Comparison of ENCODE assay signal across 8 cellular contexts in genomic region chr3:196501316-196502064, GRCh38. TPM values are rescaled to one million over a fixed set of nuclear protein-coding genes. Genes with fewer than 3 reads are reported as not detected.
DNase-seq lines count a peak whose midpoint lies in the region; ATAC-seq, FAIRE-seq and TF ChIP-seq lines count a peak whose summit lies in the region.

No MANE protein-coding gene starts in this region.

- H3K4me1 Mint-ChIP-seq in CD8-positive, alpha-beta memory T cell, result peaks cover 43 to 62% (median 44%) of the 10 kb centered on the region in 3 donors
- H3K4me1 Mint-ChIP-seq in activated T-helper 2 cell treated with anti-CD3 and anti-CD28 coated beads, Interferon-gamma antibody, Interleukin-2, Interleukin-4, amounts not matched to agents 10 μg/mL and 5 μg/mL and 100 μg/mL, durations not matched to agents 14 hours and 24 hours and 36 hours (ENCODE audit: low read depth), result peaks cover 28% of the 10 kb centered on the region

- H3K27me3 ChIP-seq in CD8-positive, alpha-beta memory T cell (ENCODE audit: insufficient read depth, low read length, poor library complexity, severe bottlenecking), result no peaks in the 10 kb centered on the region
- H3K27me3 ChIP-seq in HL-60 (ENCODE audit: insufficient read depth, poor library complexity, severe bottlenecking), result no peaks in the 10 kb centered on the region
- no peaks in the 10 kb centered on the region for H3K27me3 ChIP-seq in testis

- H3K9me3 ChIP-seq in CD8-positive, alpha-beta memory T cell (ENCODE audit: low read length), result no peaks in the 10 kb centered on the region
- H3K9me3 ChIP-seq in kidney (ENCODE audit: control insufficient read depth in 1 of 2, low read length in 2 of 2), result peaks cover 0 to 2% of the 10 kb centered on the region in 2 donors
- H3K9me3 ChIP-seq in testis, result no peaks in the 10 kb centered on the region

- H3K9ac ChIP-seq in kidney (ENCODE audit: low read length in 2 of 2), result peak overlapping the region in 1 of 2 donors; percentile 25

- peak overlapping the region in 7 of 8 donors; percentile 25 to 92 (median 80) for H3K27ac Mint-ChIP-seq in CD8-positive, alpha-beta memory T cell
- H3K27ac Mint-ChIP-seq in activated T-helper 2 cell treated with anti-CD3 and anti-CD28 coated beads, Interferon-gamma antibody, Interleukin-2, Interleukin-4, amounts not matched to agents 10 μg/mL and 5 μg/mL and 100 μg/mL, durations not matched to agents 14 hours and 24 hours and 36 hours, result peak overlapping the region; percentile 100

- ATAC-seq in HG02623 (IDR thresholded peaks at IDR 0.05; ENCODE audit: unreplicated experiment), result no peak
- ATAC-seq in HG02852 (IDR thresholded peaks at IDR 0.05; ENCODE audit: unreplicated experiment), result no peak

- intact Hi-C loops in activated T-helper 2 cell treated with anti-CD3 and anti-CD28 coated beads, Interferon-gamma antibody, Interleukin-2, Interleukin-4, amounts not matched to agents 10 μg/mL and 5 μg/mL and 100 μg/mL, durations not matched to agents 14 hours and 24 hours and 36 hours (cut with micrococcal nuclease), result loop anchor here (2.0 to 5.0 kb wide), 4 partner anchors 69 to 319 kb away; partner anchors contain the start of genes DYNLT2B and UBXN7
- intact Hi-C loops in kidney (cut with DNase I), result no loop called here
- intact Hi-C loops in testis (cut with DNase I; ENCODE audit: low total_unique reads), result no loop called here

- FAIRE-seq in kidney (lab: Jason Lieb, UNC) (no peak), urothelium cell line (lab: Jason Lieb, UNC) (no peak)

- CTCF ChIA-PET in CD8-positive, alpha-beta memory T cell (lab: Charles Lee), result interaction anchor here (1.0 to 1.1 kb wide), 3 partner anchors 15 to 107 kb away, joined by 3 to 4 read pairs (median 3); partner anchors contain the start of genes FBXO45 and WDR53

- peak overlapping the region; percentile 86 for H3K4me3 ChIP-seq in CD8-positive, alpha-beta memory T cell (ENCODE audit: low read length)
- H3K4me3 ChIP-seq in HL-60 (replicated peaks; ENCODE audit: insufficient read depth, low read length) (peak overlapping the region; percentile 57), kidney (ENCODE audit: low read length in 2 of 2) (peak overlapping the region; percentile 62 to 84), testis (peak overlapping the region; percentile 79 to 99)

- peaks cover 0 to 4% (median 0%) of the 10 kb centered on the region in 5 donors for H3K9me3 Mint-ChIP-seq in CD8-positive, alpha-beta memory T cell
- H3K9me3 Mint-ChIP-seq in activated T-helper 2 cell treated with anti-CD3 and anti-CD28 coated beads, Interferon-gamma antibody, Interleukin-2, Interleukin-4, amounts not matched to agents 10 μg/mL and 5 μg/mL and 100 μg/mL, durations not matched to agents 14 hours and 24 hours and 36 hours, result peaks cover 9% of the 10 kb centered on the region

- peaks cover 0 to 49% (median 6%) of the 10 kb centered on the region in 3 donors for H3K36me3 Mint-ChIP-seq in CD8-positive, alpha-beta memory T cell
- H3K36me3 Mint-ChIP-seq in activated T-helper 2 cell treated with anti-CD3 and anti-CD28 coated beads, Interferon-gamma antibody, Interleukin-2, Interleukin-4, amounts not matched to agents 10 μg/mL and 5 μg/mL and 100 μg/mL, durations not matched to agents 14 hours and 24 hours and 36 hours (ENCODE audit: low read depth), result peaks cover 69% of the 10 kb centered on the region

- WGBS in testis, 2 donors, result 21 to 23% methylated on average over 14 of the region's 14 CpGs

- DNase-seq in CD8-positive, alpha-beta memory T cell, result no peak
- DNase-seq in HL-60 (ENCODE audit: low read depth in 1 of 2, low spot score in 1 of 2), result no peak
- no peak for DNase-seq in activated T-helper 2 cell treated with anti-CD3 and anti-CD28 coated beads, Interferon-gamma antibody, Interleukin-2, Interleukin-4, amounts not matched to agents 10 μg/mL and 5 μg/mL and 100 μg/mL, durations not matched to agents 14 hours and 24 hours and 36 hours (ENCODE audit: low spot score)
- no peak for DNase-seq in kidney
- DNase-seq in testis, result peak; percentile 29
- no peak for DNase-seq in urothelium cell line (ENCODE audit: low spot score)

- no peaks in the 10 kb centered on the region for H3K27me3 Mint-ChIP-seq in CD8-positive, alpha-beta memory T cell
- no peaks in the 10 kb centered on the region for H3K27me3 Mint-ChIP-seq in activated T-helper 2 cell treated with anti-CD3 and anti-CD28 coated beads, Interferon-gamma antibody, Interleukin-2, Interleukin-4, amounts not matched to agents 10 μg/mL and 5 μg/mL and 100 μg/mL, durations not matched to agents 14 hours and 24 hours and 36 hours (ENCODE audit: low read depth)

- H3K27ac ChIP-seq in CD8-positive, alpha-beta memory T cell (ENCODE audit: low read depth, low read length), result peak overlapping the region; percentile 89
- H3K27ac ChIP-seq in HL-60 (replicated peaks), result peak overlapping the region; percentile 85
- H3K27ac ChIP-seq in kidney (ENCODE audit: low read depth in 2 of 2, low read length in 2 of 2), result no peak overlapping the region
- peak overlapping the region in 1 of 2 donors; percentile 19 for H3K27ac ChIP-seq in testis

- peaks cover 28% of the 10 kb centered on the region for H3K4me1 ChIP-seq in CD8-positive, alpha-beta memory T cell (ENCODE audit: insufficient read depth, low read length)
- peaks cover 3 to 8% of the 10 kb centered on the region in 2 donors for H3K4me1 ChIP-seq in kidney (ENCODE audit: control insufficient read depth in 1 of 2, insufficient read depth in 1 of 2, low read depth in 1 of 2, low read length in 2 of 2)
- peaks cover 7% of the 10 kb centered on the region for H3K4me1 ChIP-seq in testis

- no peak for TF ChIP-seq POLR2A in testis (IDR thresholded peaks at IDR 0.05)

- POLR2A ChIA-PET in CD8-positive, alpha-beta memory T cell (lab: Charles Lee), result interaction anchor here (0.7 to 1.0 kb wide), 5 partner anchors 12 to 366 kb away, joined by 3 to 8 read pairs (median 5); partner anchors contain the start of genes DYNLT2B and SENP5

- TF ChIP-seq CTCF in HL-60 (IDR thresholded peaks at IDR 0.05; ENCODE audit: insufficient read depth, low read length), result no peak
- no peak for TF ChIP-seq CTCF in kidney (IDR thresholded peaks at IDR 0.05; ENCODE audit: borderline replicate concordance, extremely low read depth, insufficient read depth)
- no peak for TF ChIP-seq CTCF in testis (IDR thresholded peaks at IDR 0.05)

- peak overlapping the region; percentile 96 to 100 (median 99) for H3K4me3 Mint-ChIP-seq in CD8-positive, alpha-beta memory T cell
- peak overlapping the region; percentile 99 for H3K4me3 Mint-ChIP-seq in activated T-helper 2 cell treated with anti-CD3 and anti-CD28 coated beads, Interferon-gamma antibody, Interleukin-2, Interleukin-4, amounts not matched to agents 10 μg/mL and 5 μg/mL and 100 μg/mL, durations not matched to agents 14 hours and 24 hours and 36 hours (ENCODE audit: low read depth)

- H3K36me3 ChIP-seq in CD8-positive, alpha-beta memory T cell (ENCODE audit: insufficient read depth, low read length), result no peaks in the 10 kb centered on the region
- H3K36me3 ChIP-seq in kidney (ENCODE audit: control insufficient read depth in 1 of 2, insufficient read depth in 2 of 2, low read length in 2 of 2) (no peaks in the 10 kb centered on the region), testis (ENCODE audit: low read depth, missing control alignments) (no peaks in the 10 kb centered on the region)

RNA-seq across cellular contexts. Expression of gene RNF168, which starts 2.1 kb away (rescaled TPM):
- total RNA-seq in CD8-positive, alpha-beta memory T cell, result 10 to 100 TPM; 29.8 to 31.1 TPM
- 12.9 TPM for polyA plus RNA-seq in CD8-positive, alpha-beta memory T cell
- total RNA-seq in activated T-helper 2 cell treated with anti-CD3 and anti-CD28 coated beads, Interferon-gamma antibody, Interleukin-2, Interleukin-4, amounts not matched to agents 10 μg/mL and 5 μg/mL and 100 μg/mL, durations not matched to agents 14 hours and 24 hours and 36 hours, result 36.3 and 37.2 TPM in 2 replicates
- total RNA-seq in kidney (19.5 TPM), testis (10 to 100 TPM; 37.7 to 52.8 TPM)
- polyA plus RNA-seq in kidney (ENCODE audit: insufficient read depth, low read depth, low replicate concordance) (3.2 TPM), testis (ENCODE audit: insufficient read depth, low read depth, low replicate concordance) (45.4 TPM)

RNA-seq across cellular contexts. Expression of gene SMCO1, which starts 13.7 kb away (rescaled TPM):
- not detected for total RNA-seq in CD8-positive, alpha-beta memory T cell
- not detected for polyA plus RNA-seq in CD8-positive, alpha-beta memory T cell
- not detected in 2 replicates for total RNA-seq in activated T-helper 2 cell treated with anti-CD3 and anti-CD28 coated beads, Interferon-gamma antibody, Interleukin-2, Interleukin-4, amounts not matched to agents 10 μg/mL and 5 μg/mL and 100 μg/mL, durations not matched to agents 14 hours and 24 hours and 36 hours
- total RNA-seq in kidney, result not detected
- not detected for polyA plus RNA-seq in kidney (ENCODE audit: insufficient read depth, low read depth, low replicate concordance)
- under 1 TPM; 0.24 to 0.25 TPM for total RNA-seq in testis
- 0.91 TPM for polyA plus RNA-seq in testis (ENCODE audit: insufficient read depth, low read depth, low replicate concordance)

Comparison
In these comparisons a context has a peak if more than half of its experiments do, and no peak if none do; other contexts are left out.
1. H3K27ac ChIP-seq: peak in CD8-positive, alpha-beta memory T cell (single experiment) and HL-60 (single experiment); none in kidney (0 of 2).
2. Peak in every context shown above with its lines, with median percentiles within 50 percentile points of each other: H3K4me3 ChIP-seq.